ENCODE assay signal across 27 cellular contexts in genomic region chrX:150502979-150503897, GRCh38.
DNase-seq lines count a peak whose midpoint lies in the region; ATAC-seq, FAIRE-seq and TF ChIP-seq lines count a peak whose summit lies in the region.
"Had no signal": no experiment of that assay in that cellular context is flagged by ENCODE, and none has a peak within 500 bp of the region (broad histone marks: within the 10 kb centered on the region; RNA-seq: fewer than 3 reads in every experiment).

No MANE protein-coding gene starts in this region.

- FAIRE-seq in frontal cortex (lab: Jason Lieb, UNC): no peak

- DNase-seq in NB4 (ENCODE audit: low read depth) (peak; percentile 9), caudate nucleus (lab: John Stamatoyannopoulos, UW) (no peak), mucosa of descending colon (no peak), thyroid gland (peak; percentile 43), frontal cortex (ENCODE audit: low spot score in 2 of 2) (no peak), A673 (ENCODE audit: low spot score) (no peak), trophoblast cell (no peak)
- DNase-seq: activated CD4-positive, alpha-beta T cell treated with anti-CD3 and anti-CD28 coated beads for 4 hours; activated effector memory CD4-positive, alpha-beta T cell treated with Interleukin-2 at 50 U/mL for 16 hours; activated naive CD8-positive, alpha-beta T cell treated with anti-CD3 and anti-CD28 coated beads for 36 hours; aorta; DND-41; esophagus squamous epithelium; foreskin melanocyte; GF-D8; HCEC 1CT; MM.1S; NCI-H1417; NCI-H2227 treated with DMSO at 0.1 percent for 48 hours; ovary; SJCRH30; stimulated activated naive CD8-positive, alpha-beta T cell treated with anti-CD3 and anti-CD28 coated beads, Interleukin-15, Interleukin-2, amounts not matched to agents 100 U/mL and 50 U/mL, for 24 hours; WERI-Rb-1 had no signal

- CTCF ChIA-PET in A673 (lab: Charles Lee): no interaction called here

- H3K27ac ChIP-seq in caudate nucleus (ENCODE audit: low read depth, low read length) (peak overlapping the region; percentile 77), thyroid gland (peak overlapping the region; percentile 80 to 87 (median 81)), A673 (ENCODE audit: low read depth, low read length, poor library complexity, severe bottlenecking) (no peak overlapping the region), trophoblast cell (ENCODE audit: low read depth, low read length) (no peak overlapping the region)
- H3K27ac ChIP-seq: cardiac muscle cell, KMS-11, SJCRH30, WERI-Rb-1 had no signal

- no peaks in the 10 kb centered on the region for H3K79me1 ChIP-seq in trophoblast cell (ENCODE audit: low read length)

- no peak overlapping the region for H2BK120ac ChIP-seq in trophoblast cell (ENCODE audit: insufficient read depth, low read length, poor library complexity)

- no TSS peak for BruUV-seq in A673 (replicated peaks; lab: Mats Ljungman, UMichigan)

- H4K8ac ChIP-seq in trophoblast cell (ENCODE audit: low read depth, low read length): no peak overlapping the region

- H3K18ac ChIP-seq in trophoblast cell (ENCODE audit: low read length): no peak overlapping the region

- no peaks in the 10 kb centered on the region for H3K9me3 ChIP-seq in mucosa of descending colon
- H3K9me3 ChIP-seq in thyroid gland: no peaks in the 10 kb centered on the region
- H3K9me3 ChIP-seq in A673 (ENCODE audit: low read depth, low read length, poor library complexity, severe bottlenecking): no peaks in the 10 kb centered on the region
- no peaks in the 10 kb centered on the region for H3K9me3 ChIP-seq in trophoblast cell (ENCODE audit: insufficient read depth, low read depth, low read length)
- H3K9me3 ChIP-seq: esophagus squamous epithelium, ovary, SJCRH30, thoracic aorta had no signal

- no peak overlapping the region for H2AK5ac ChIP-seq in trophoblast cell (ENCODE audit: low read length)

- H3K4me1 ChIP-seq in mucosa of descending colon (ENCODE audit: low read depth) (no peaks in the 10 kb centered on the region), thyroid gland (peaks cover 9 to 51% of the 10 kb centered on the region in 2 donors), A673 (ENCODE audit: insufficient read depth, low read length, poor library complexity, severe bottlenecking) (no peaks in the 10 kb centered on the region), trophoblast cell (ENCODE audit: control insufficient read depth in 1 of 2, insufficient read depth in 2 of 2, low read length in 2 of 2) (no peaks in the 10 kb centered on the region)
- H3K4me1 ChIP-seq: SJCRH30 had no signal

- no peak overlapping the region for H2BK5ac ChIP-seq in trophoblast cell (ENCODE audit: low read depth, low read length, poor library complexity)

- H4K91ac ChIP-seq in trophoblast cell (ENCODE audit: low read depth, low read length): no peak overlapping the region

- intact Hi-C loops in mucosa of descending colon (cut with DNase I, micrococcal nuclease) (no loop called here), thyroid gland (cut with DNase I) (no loop called here), A673 (cut with micrococcal nuclease; ENCODE audit: unreplicated experiment) (no loop called here)

- H3K4ac ChIP-seq in trophoblast cell (ENCODE audit: low read depth, low read length): no peak overlapping the region

- H3K27me3 ChIP-seq in thyroid gland (no peaks in the 10 kb centered on the region), A673 (replicated peaks; ENCODE audit: insufficient read depth, low read depth, low read length, poor library complexity) (no peaks in the 10 kb centered on the region), trophoblast cell (ENCODE audit: insufficient read depth, low read length) (no peaks in the 10 kb centered on the region)
- H3K27me3 ChIP-seq: cardiac muscle cell, esophagus squamous epithelium, ovary, SJCRH30 had no signal

- H2AFZ ChIP-seq in trophoblast cell (ENCODE audit: insufficient read depth, low read length, poor library complexity): no peak overlapping the region

- H3K36me3 ChIP-seq in mucosa of descending colon (ENCODE audit: low read depth): no peaks in the 10 kb centered on the region
- H3K36me3 ChIP-seq in thyroid gland: no peaks in the 10 kb centered on the region
- no peaks in the 10 kb centered on the region for H3K36me3 ChIP-seq in A673 (ENCODE audit: insufficient read depth, low read length, poor library complexity, severe bottlenecking)
- H3K36me3 ChIP-seq in trophoblast cell (ENCODE audit: control insufficient read depth in 1 of 2, insufficient read depth in 2 of 2, low read length in 2 of 2): no peaks in the 10 kb centered on the region
- H3K36me3 ChIP-seq: cardiac muscle cell, esophagus squamous epithelium, ovary, SJCRH30, thoracic aorta, WERI-Rb-1 had no signal

- H3K14ac ChIP-seq in trophoblast cell (ENCODE audit: low read length): no peak overlapping the region

- TF ChIP-seq CTCF in NB4 (IDR thresholded peaks at IDR 0.05; ENCODE audit: low read depth, low read length) (no peak), mucosa of descending colon (IDR thresholded peaks at IDR 0.05) (no peak), thyroid gland (IDR thresholded peaks at IDR 0.05) (no peak), A673 (conservative IDR thresholded peaks at IDR 0.05; ENCODE audit: low read depth, low read length) (no peak)

- H3K4me3 ChIP-seq in NB4 (ENCODE audit: low read depth, low read length): no peak overlapping the region
- no peak overlapping the region for H3K4me3 ChIP-seq in mucosa of descending colon
- no peak overlapping the region for H3K4me3 ChIP-seq in thyroid gland (replicated peaks in 1 of 3)
- no peak overlapping the region for H3K4me3 ChIP-seq in A673 (ENCODE audit: low read depth, low read length, poor library complexity, severe bottlenecking)
- H3K4me3 ChIP-seq in trophoblast cell (ENCODE audit: low read depth, low read length): no peak overlapping the region
- H3K4me3 ChIP-seq: cardiac muscle cell, esophagus squamous epithelium, ovary, SJCRH30, smooth muscle cell, thoracic aorta had no signal

- H2BK12ac ChIP-seq in trophoblast cell (ENCODE audit: low read length): no peak overlapping the region

- H3K23ac ChIP-seq in trophoblast cell (ENCODE audit: low read length): no peak overlapping the region

- TF ChIP-seq POLR2A in NB4 (IDR thresholded peaks at IDR 0.05; ENCODE audit: extremely low read depth, insufficient read length) (no peak), thyroid gland (IDR thresholded peaks at IDR 0.05) (no peak)

- no peaks in the 10 kb centered on the region for H3K79me2 ChIP-seq in trophoblast cell (ENCODE audit: control insufficient read depth, insufficient read depth, low read length, poor library complexity)

- POLR2A ChIA-PET in A673 (lab: Charles Lee; ENCODE audit: low non-redundant PET): no interaction called here

- no peak overlapping the region for H3K9ac ChIP-seq in trophoblast cell (ENCODE audit: low read length)
- H3K9ac ChIP-seq: KMS-11 had no signal

- no peak overlapping the region for H4K12ac ChIP-seq in trophoblast cell (ENCODE audit: low read depth, low read length)

- peak; percentile 9 for ATAC-seq in mucosa of descending colon
- ATAC-seq: stimulated activated naive CD8-positive, alpha-beta T cell treated with anti-CD3 and anti-CD28 coated beads, Interleukin-15, Interleukin-2, amounts not matched to agents 100 U/mL and 50 U/mL, for 24 hours had no signal

- no peak overlapping the region for H3K4me2 ChIP-seq in trophoblast cell (ENCODE audit: low read length)
- H3K4me2 ChIP-seq: KMS-11, smooth muscle cell had no signal

- WGBS in thyroid gland, 2 donors: 84 to 100% methylated on average over 1 to 2 of the region's 19 CpGs
- no CpG with 5 or more reads among the region's 19 CpGs for WGBS in trophoblast cell (ENCODE audit: extremely low coverage, insufficient coverage, insufficient read length)

Comparison
In these comparisons a context has a peak if more than half of its experiments do, and no peak if none do; other contexts are left out.
1. DNase-seq: peak in NB4 (single experiment) and thyroid gland (2 of 2); none in caudate nucleus (0 of 61), mucosa of descending colon (0 of 3), frontal cortex (0 of 2), A673 (single experiment) and trophoblast cell (0 of 2).
2. H3K27ac ChIP-seq: peak in caudate nucleus (single experiment) and thyroid gland (3 of 3); none in A673 (single experiment) and trophoblast cell (single experiment).